Comparison of ENCODE assay signal across 13 cellular contexts in genomic region chr5:171975262-171975876, GRCh38. TPM values are rescaled to one million over a fixed set of nuclear protein-coding genes. Genes with fewer than 3 reads are reported as not detected.
A peak's percentile ranks its signal among the peaks of the same experiment; 100 is the strongest.
DNase-seq lines count a peak whose midpoint lies in the region; ATAC-seq, FAIRE-seq and TF ChIP-seq lines count a peak whose summit lies in the region.
"Had no signal": no experiment of that assay in that cellular context is flagged by ENCODE, and none has a peak within 500 bp of the region (broad histone marks: within the 10 kb centered on the region; RNA-seq: fewer than 3 reads in every experiment).

No MANE protein-coding gene starts in this region.

- no peak overlapping the region for H3K4me2 ChIP-seq in GM23248 (ENCODE audit: unreplicated experiment)

- H3K4me3 ChIP-seq in GM23248: no peak overlapping the region
- no peak overlapping the region for H3K4me3 ChIP-seq in RWPE2 (ENCODE audit: severe bottlenecking)
- H3K4me3 ChIP-seq in esophagus (ENCODE audit: low read depth in 1 of 2, low read length in 2 of 2): no peak overlapping the region
- H3K4me3 ChIP-seq in pancreas: no peak overlapping the region
- H3K4me3 ChIP-seq: adrenal gland had no signal

- 71 to 76% methylated on average over 3 of the region's 3 CpGs for WGBS in GM23248 (ENCODE audit: low coverage in 1 of 2, low lambda C conversion rate in 2 of 2, missing lambda C conversion rate in 2 of 2), 2 experiments
- 38 to 39% methylated on average over 3 of the region's 3 CpGs for WGBS in esophagus, 2 donors
- 15 to 18% methylated on average over 3 of the region's 3 CpGs for WGBS in pancreas, 2 donors

- H3K4me1 ChIP-seq in GM23248 (ENCODE audit: insufficient read depth): 0 out of 2 replicates have a peak, but pooled peaks cover 10% of the 10 kb centered on the region
- no peaks in the 10 kb centered on the region for H3K4me1 ChIP-seq in RWPE2 (ENCODE audit: insufficient read depth, poor library complexity, severe bottlenecking)
- H3K4me1 ChIP-seq in esophagus (ENCODE audit: control insufficient read depth in 2 of 2, insufficient read depth in 2 of 2, low read length in 1 of 2): peaks cover 0 to 2% of the 10 kb centered on the region in 2 donors
- peaks cover 25 to 57% (median 34%) of the 10 kb centered on the region in 3 donors for H3K4me1 ChIP-seq in pancreas

- H3K9ac ChIP-seq in GM23248: no peak overlapping the region

- ATAC-seq in RWPE2 (ENCODE audit: low read depth) (peak; percentile 58; the same call in 2 of the 3 replicates), pancreas (peak; percentile 24 to 82 (median 64)), HG03521 (IDR thresholded peaks at IDR 0.05; ENCODE audit: unreplicated experiment) (no peak), GM21723 (IDR thresholded peaks at IDR 0.05; ENCODE audit: unreplicated experiment) (no peak)

- H3K27ac ChIP-seq in GM23248: no peak overlapping the region
- peak overlapping the region; percentile 10 for H3K27ac ChIP-seq in RWPE2 (ENCODE audit: poor library complexity, severe bottlenecking)
- peak overlapping the region; percentile 20 to 50 for H3K27ac ChIP-seq in esophagus (ENCODE audit: low read depth in 2 of 2, low read length in 1 of 2)
- peak overlapping the region; percentile 3 to 87 (median 52) for H3K27ac ChIP-seq in pancreas

- intact Hi-C loops in pancreas (cut with DNase I) (loop anchor here in 1 of 3 donors (10.0 kb wide), 1 partner anchor 61 kb away; no protein-coding TSS in a partner anchor), posterior cingulate gyrus (cut with DNase I) (no loop called here)

- no peaks in the 10 kb centered on the region for H3K27me3 ChIP-seq in GM23248 (replicated peaks; ENCODE audit: insufficient read depth)
- H3K27me3 ChIP-seq in RWPE2 (ENCODE audit: insufficient read depth, poor library complexity, severe bottlenecking): no peaks in the 10 kb centered on the region
- no peaks in the 10 kb centered on the region for H3K27me3 ChIP-seq in esophagus (ENCODE audit: control insufficient read depth in 1 of 2, insufficient read depth in 2 of 2, low read length in 2 of 2)
- no peaks in the 10 kb centered on the region for H3K27me3 ChIP-seq in pancreas
- H3K27me3 ChIP-seq: adrenal gland had no signal

- H4K20me1 ChIP-seq in GM23248 (ENCODE audit: insufficient read depth): peaks cover 20% of the 10 kb centered on the region; the same call in 1 of the 2 replicates

- in situ Hi-C loops in GM23248 (cut with MboI): no loop called here

- DNase-seq in GM23248 (peak; percentile 36), RWPE2 (ENCODE audit: low spot score) (no peak), pancreas (no peak), posterior cingulate gyrus (no peak), NOMO-1 (lab: John Stamatoyannopoulos, UW; ENCODE audit: unreplicated experiment in 2 of 2) (no peak)
- DNase-seq: activated CD4-positive, alpha-beta T cell treated with anti-CD3 and anti-CD28 coated beads for 4 hours; GF-D8; NCI-H2107; SHP77 had no signal

- peaks cover 100% of the 10 kb centered on the region for H3K79me2 ChIP-seq in GM23248 (ENCODE audit: insufficient read depth)

- FAIRE-seq in pancreas (lab: Jason Lieb, UNC): no peak

- H3K36me3 ChIP-seq in GM23248 (ENCODE audit: low read depth) (peaks cover 10% of the 10 kb centered on the region; the same call in 1 of the 2 replicates), RWPE2 (ENCODE audit: low read depth) (peaks cover 17% of the 10 kb centered on the region), esophagus (ENCODE audit: control insufficient read depth in 2 of 2, insufficient read depth in 2 of 2, low read length in 1 of 2) (no peaks in the 10 kb centered on the region), pancreas (no peaks in the 10 kb centered on the region)
- H3K36me3 ChIP-seq: adrenal gland had no signal

- no peak for TF ChIP-seq CTCF in RWPE2 (IDR thresholded peaks at IDR 0.05; ENCODE audit: poor library complexity, severe bottlenecking)
- no peak for TF ChIP-seq CTCF in pancreas (IDR thresholded peaks at IDR 0.05)

- no peak overlapping the region for H2AFZ ChIP-seq in GM23248

- no peaks in the 10 kb centered on the region for H3K9me2 ChIP-seq in GM23248 (ENCODE audit: insufficient read depth)

- H3F3A ChIP-seq in GM23248 (ENCODE audit: insufficient read depth): 0 out of 2 replicates have a peak, but pooled peaks cover 4% of the 10 kb centered on the region

- H3K9me3 ChIP-seq in GM23248 (ENCODE audit: low read depth) (no peaks in the 10 kb centered on the region), RWPE2 (ENCODE audit: severe bottlenecking) (peaks cover 15% of the 10 kb centered on the region), esophagus (ENCODE audit: control insufficient read depth in 2 of 2, insufficient read depth in 1 of 2, low read depth in 1 of 2, low read length in 1 of 2) (peaks cover 2 to 6% of the 10 kb centered on the region in 2 donors), pancreas (no peaks in the 10 kb centered on the region)

RNA-seq across cellular contexts. Expression of gene FBXW11, which starts 31.1 kb away (rescaled TPM):
- total RNA-seq in GM23248 (2014; rRNA removed; shearing (Covaris generic)): 78.0 TPM in 2 replicates
- polyA plus RNA-seq in GM23248 (2016; fragmentation: Nextera tagmentation; extraction: Ambion mirVana) (28.9 and 30.6 TPM in 2 replicates), esophagus (10 to 100 TPM in 1 of 2 donors, 1 to 10 TPM in 1; 8.9 to 17.4 TPM), pancreas (10 to 100 TPM in 1 of 2 donors, 1 to 10 TPM in 1; 6.0 to 13.6 TPM)
- total RNA-seq in pancreas: 10 to 100 TPM; 23.7 to 43.8 (median 27.4) TPM

Comparison
In these comparisons a context has a peak if more than half of its experiments do, and no peak if none do; other contexts are left out.
1. ATAC-seq: peak in RWPE2 (single experiment) and pancreas (4 of 4); none in HG03521 (single experiment) and GM21723 (single experiment).